ENCODE assay signal across 8 cellular contexts in genomic region chr1:152110860-152111514, GRCh38. TPM values are rescaled to one million over a fixed set of nuclear protein-coding genes. Genes with fewer than 3 reads are reported as not detected.
A peak's percentile ranks its signal among the peaks of the same experiment; 100 is the strongest.
DNase-seq lines count a peak whose midpoint lies in the region; ATAC-seq and TF ChIP-seq lines count a peak whose summit lies in the region.

No MANE protein-coding gene starts in this region.

- peak overlapping the region; percentile 50 for H3K4me3 ChIP-seq in fibroblast of pulmonary artery (replicated peaks; ENCODE audit: low read depth, low read length)

- ATAC-seq in omental fat pad (ENCODE audit: low FRiP score) (peak; percentile 51), HG03469 (IDR thresholded peaks at IDR 0.05; ENCODE audit: unreplicated experiment) (no peak), GM21723 (IDR thresholded peaks at IDR 0.05; ENCODE audit: unreplicated experiment) (no peak), HG02678 (IDR thresholded peaks at IDR 0.05; ENCODE audit: unreplicated experiment) (no peak)

- TF ChIP-seq EP300 in Ishikawa (IDR thresholded peaks at IDR 0.05; ENCODE audit: borderline replicate concordance) = no peak

- TF ChIP-seq CTCF in VCaP (conservative IDR thresholded peaks at IDR 0.05) (no peak), fibroblast of pulmonary artery (IDR thresholded peaks at IDR 0.05; ENCODE audit: low read length, missing control alignments) (no peak), omental fat pad (IDR thresholded peaks at IDR 0.05) (no peak)

- DNase-seq in DMS153 treated with DMSO at 0.1 percent for 48 hours (lab: John Stamatoyannopoulos, UW; ENCODE audit: unreplicated experiment) (peak; percentile 82), fibroblast of pulmonary artery (ENCODE audit: low read depth) (peak; percentile 48), omental fat pad (ENCODE audit: low spot score) (no peak)

- peak overlapping the region; percentile 45; the same call in 1 of the 2 replicates for H3K27ac ChIP-seq in VCaP

- no peak for TF ChIP-seq RAD21 in Ishikawa (IDR thresholded peaks at IDR 0.05; ENCODE audit: low read depth)

TF ChIP-seq in Ishikawa, 13 proteins besides CTCF, POLR2A, EP300 and RAD21:
- TF ChIP-seq MAX (IDR thresholded peaks at IDR 0.05) = peak; percentile 89
- no peak for TF ChIP-seq NFIC (IDR thresholded peaks at IDR 0.05)
- TF ChIP-seq EGR1 (IDR thresholded peaks at IDR 0.05) = no peak

RNA-seq across cellular contexts. Expression of gene TCHH, which starts 4.3 kb away (rescaled TPM):
- 1 to 10 TPM in 2 of 4 donors, under 1 TPM in 2; 0.19 to 1.4 (median 0.86) TPM for total RNA-seq in omental fat pad

RNA-seq across cellular contexts. Expression of gene TCHHL1, which starts 22.1 kb away (rescaled TPM):
- not detected for total RNA-seq in omental fat pad

RNA-seq across cellular contexts. Expression of gene RPTN, which starts 48.0 kb away (rescaled TPM):
- total RNA-seq in omental fat pad = not detected
